ENCODE assay signal across 15 cellular contexts in the genomic region with DNA sequence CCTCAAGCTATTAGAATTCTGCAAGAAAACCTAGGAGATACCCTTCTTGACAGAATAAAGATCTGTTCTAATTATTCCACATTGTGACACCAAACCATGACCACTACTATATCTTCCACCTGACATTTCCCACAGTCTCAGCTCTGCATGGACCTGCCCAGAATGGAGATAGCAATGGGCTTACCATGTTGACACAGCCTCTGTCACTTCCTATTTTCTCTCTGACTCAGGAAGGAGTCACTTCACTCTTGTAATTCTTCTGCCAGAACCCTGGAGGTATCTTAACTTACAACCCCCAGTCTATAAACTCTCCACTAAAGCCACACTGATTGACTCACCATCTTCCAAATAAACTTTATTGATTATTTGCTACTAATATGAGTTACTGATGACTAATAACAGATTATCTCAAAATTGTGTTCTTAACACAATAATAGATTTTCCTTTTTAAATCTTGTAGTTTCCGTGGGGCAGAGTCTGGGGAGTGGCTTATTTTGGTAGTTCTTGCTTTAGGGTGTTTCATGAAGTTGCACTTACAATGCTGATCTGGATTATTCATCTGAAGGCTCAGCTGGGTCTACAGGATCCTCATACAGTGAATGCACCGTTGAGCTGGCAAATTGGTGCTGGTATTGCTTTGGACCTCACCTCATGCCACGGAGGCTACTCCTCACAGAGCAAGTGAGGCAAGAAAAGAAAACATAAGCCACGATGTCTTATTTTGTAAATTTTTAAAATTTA.
DNase-seq lines count a peak whose midpoint lies in the region; ATAC-seq and TF ChIP-seq lines count a peak whose summit lies in the region.
"Had no signal": no experiment of that assay in that cellular context is flagged by ENCODE, and none has a peak within 500 bp of the region (broad histone marks: within the 10 kb centered on the region; RNA-seq: fewer than 3 reads in every experiment).

No MANE protein-coding gene starts in this region.

- ATAC-seq in HG03045 (IDR thresholded peaks at IDR 0.05; ENCODE audit: unreplicated experiment) = no peak
- ATAC-seq in left ventricle myocardium superior = no peak
- ATAC-seq: WTC11 had no signal

- intact Hi-C loops in left ventricle myocardium superior (cut with micrococcal nuclease) = no loop called here

- H3K4me3 ChIP-seq in choroid plexus epithelial cell (ENCODE audit: low read depth, low read length) = no peak overlapping the region

- peak; percentile 35 for DNase-seq in GM03348 (ENCODE audit: low spot score)
- DNase-seq in NOMO-1 treated with DMSO at 0.1 percent for 48 hours (lab: John Stamatoyannopoulos, UW; ENCODE audit: unreplicated experiment) = peak; percentile 88
- peak; percentile 22 for DNase-seq in choroid plexus epithelial cell (ENCODE audit: low read depth)
- peak; percentile 76 for DNase-seq in non-pigmented ciliary epithelial cell (ENCODE audit: low read depth)
- no peak for DNase-seq in left ventricle myocardium superior
- DNase-seq in DMS79 (lab: John Stamatoyannopoulos, UW) = no peak
- no peak for DNase-seq in stimulated activated CD4-positive, alpha-beta T cell treated with anti-CD3 and anti-CD28 coated beads, Interleukin-1b, Interleukin-23, amount 100 ng/mL, for 48 hours
- DNase-seq: activated T-cell treated with anti-CD3 and anti-CD28 coated beads, Interleukin-2, amount 50 U/mL, for 1 hour; amygdala; effector memory CD4-positive, alpha-beta T cell; H7; KBM-7; NCI-H2081 treated with DMSO at 0.1 percent for 48 hours had no signal

- TF ChIP-seq CTCF in choroid plexus epithelial cell (conservative IDR thresholded peaks at IDR 0.05; ENCODE audit: low read depth, low read length) = no peak

Comparison
In these comparisons a context has a peak if more than half of its experiments do, and no peak if none do; other contexts are left out.
1. DNase-seq: peak in GM03348 (single experiment), NOMO-1 treated with DMSO at 0.1 percent for 48 hours (single experiment), choroid plexus epithelial cell (single experiment) and non-pigmented ciliary epithelial cell (single experiment); none in left ventricle myocardium superior (single experiment), DMS79 (single experiment) and stimulated activated CD4-positive, alpha-beta T cell treated with anti-CD3 and anti-CD28 coated beads, Interleukin-1b, Interleukin-23, amount 100 ng/mL, for 48 hours (single experiment).